11 cellular contexts compared by ENCODE assay signal in genomic region chr9:126482361-126483044, GRCh38.
DNase-seq lines count a peak whose midpoint lies in the region; ATAC-seq and TF ChIP-seq lines count a peak whose summit lies in the region.
"Had no signal": no experiment of that assay in that cellular context is flagged by ENCODE, and none has a peak within 500 bp of the region (broad histone marks: within the 10 kb centered on the region; RNA-seq: fewer than 3 reads in every experiment).

No MANE protein-coding gene starts in this region.

- no peak overlapping the region for H3K27ac Mint-ChIP-seq in GM23338

- H3K4me1 ChIP-seq in GM23338 (ENCODE audit: insufficient read depth) (no peaks in the 10 kb centered on the region), iPS-20b (ENCODE audit: insufficient read depth, low read length) (no peaks in the 10 kb centered on the region), gastrocnemius medialis (no peaks in the 10 kb centered on the region)
- H3K4me1 ChIP-seq: thyroid gland had no signal

- H3K9me2 ChIP-seq in GM23338 (ENCODE audit: insufficient read depth) = no peaks in the 10 kb centered on the region

- peak; percentile 82 for DNase-seq in GM23338 (ENCODE audit: low spot score)
- peak; percentile 80 for DNase-seq in cerebellum (ENCODE audit: low spot score)
- peak; percentile 38 to 52 for DNase-seq in gastrocnemius medialis
- DNase-seq in NCI-H69 (lab: John Stamatoyannopoulos, UW) = no peak
- no peak for DNase-seq in D341Med (ENCODE audit: low spot score)
- no peak for DNase-seq in DMS53 treated with DMSO at 0.1 percent for 48 hours (lab: John Stamatoyannopoulos, UW; ENCODE audit: unreplicated experiment)
- DNase-seq: DMS53, thyroid gland had no signal

- no peaks in the 10 kb centered on the region for H4K20me1 ChIP-seq in GM23338 (replicated peaks; ENCODE audit: insufficient read depth)

- no peaks in the 10 kb centered on the region for H3F3A ChIP-seq in GM23338 (replicated peaks; ENCODE audit: low read depth)

- H3K4me2 ChIP-seq in GM23338 = peak overlapping the region; percentile 74
- H3K4me2 ChIP-seq: KMS-11 had no signal

- ATAC-seq in GM23338 (peak; percentile 84), gastrocnemius medialis (peak; percentile 60 to 81), GM19023 (IDR thresholded peaks at IDR 0.05; ENCODE audit: unreplicated experiment) (no peak)

- H3K36me3 ChIP-seq in GM23338 (ENCODE audit: insufficient read depth) (no peaks in the 10 kb centered on the region), iPS-20b (ENCODE audit: insufficient read depth, low read depth, low read length) (no peaks in the 10 kb centered on the region), gastrocnemius medialis (no peaks in the 10 kb centered on the region)

- H3K9me3 ChIP-seq in iPS-20b (ENCODE audit: insufficient read depth, low read depth, low read length) (no peaks in the 10 kb centered on the region), gastrocnemius medialis (no peaks in the 10 kb centered on the region)
- H3K9me3 ChIP-seq: thyroid gland had no signal

- in situ Hi-C loops in gastrocnemius medialis (cut with MboI; ENCODE audit: low sequenced_read_pairs in 4 of 4) = loop anchor here in 3 of 4 donors (25.0 kb wide), 2 partner anchors 170 to 1070 kb away; no protein-coding TSS in a partner anchor

- H3K36me3 Mint-ChIP-seq in GM23338 (ENCODE audit: low read depth) = no peaks in the 10 kb centered on the region

- intact Hi-C loops in gastrocnemius medialis (cut with DNase I; ENCODE audit: low total_unique reads) = no loop called here

- H3K4me3 ChIP-seq in GM23338 = peak overlapping the region; percentile 50
- H3K4me3 ChIP-seq in iPS-20b (ENCODE audit: low read length) = peak overlapping the region; percentile 50; the same call in 1 of the 2 replicates
- H3K4me3 ChIP-seq in gastrocnemius medialis = peak overlapping the region in 1 of 4 donors; percentile 4
- H3K4me3 ChIP-seq: thyroid gland had no signal

- TF ChIP-seq CTCF in GM23338 (conservative IDR thresholded peaks at IDR 0.05; ENCODE audit: low read depth in 2 of 2) = peak; percentile 38 to 56; a peak in 3 of 4 replicates
- TF ChIP-seq CTCF in gastrocnemius medialis (IDR thresholded peaks at IDR 0.05 in 4 of 5, conservative IDR thresholded peaks at IDR 0.05 in 1 of 5) = peak in 1 of 5 experiments; percentile 15

- peaks cover 3% of the 10 kb centered on the region; the same call in 1 of the 3 replicates for H3K4me1 Mint-ChIP-seq in GM23338

- no peak overlapping the region for H3K9ac ChIP-seq in iPS-20b (ENCODE audit: low read depth, low read length)
- H3K9ac ChIP-seq: KMS-11 had no signal

- peak overlapping the region; percentile 71 for H3K4me3 Mint-ChIP-seq in GM23338

- H3K27ac ChIP-seq in GM23338 (ENCODE audit: low read depth) (no peak overlapping the region), iPS-20b (ENCODE audit: low read length) (no peak overlapping the region), gastrocnemius medialis (peak overlapping the region in 3 of 4 donors; percentile 22 to 61 (median 29))
- H3K27ac ChIP-seq: KMS-11, thyroid gland had no signal

- no peaks in the 10 kb centered on the region for H3K9me3 Mint-ChIP-seq in GM23338

- peaks cover 12% of the 10 kb centered on the region for H3K27me3 Mint-ChIP-seq in GM23338 (ENCODE audit: insufficient read depth, low read depth, poor library complexity)

- no peak for TF ChIP-seq POLR2A in gastrocnemius medialis (IDR thresholded peaks at IDR 0.05)

- H3K27me3 ChIP-seq in GM23338 (ENCODE audit: insufficient read depth) (no peaks in the 10 kb centered on the region), iPS-20b (ENCODE audit: insufficient read depth, low read length) (no peaks in the 10 kb centered on the region), gastrocnemius medialis (no peaks in the 10 kb centered on the region)
- H3K27me3 ChIP-seq: thyroid gland had no signal

- H3K79me2 ChIP-seq in GM23338 (replicated peaks; ENCODE audit: insufficient read depth) = no peaks in the 10 kb centered on the region

- H2AFZ ChIP-seq in GM23338 = peak overlapping the region; percentile 83

TF ChIP-seq in GM23338, 12 proteins besides CTCF, POLR2A, EP300 and RAD21 (continues in another document):
- TF ChIP-seq ZNF114 (CRISPR knock-in tag; IDR thresholded peaks at IDR 0.05) = no peak
- TF ChIP-seq EZH2phosphoT487 (IDR thresholded peaks at IDR 0.05; ENCODE audit: unreplicated experiment) = no peak
- TF ChIP-seq ZNF331 (CRISPR knock-in tag; IDR thresholded peaks at IDR 0.05; ENCODE audit: low read depth) = no peak
- TF ChIP-seq EZH2 (IDR thresholded peaks at IDR 0.05; ENCODE audit: low read depth, unreplicated experiment) = no peak
- TF ChIP-seq, protein P1, sequence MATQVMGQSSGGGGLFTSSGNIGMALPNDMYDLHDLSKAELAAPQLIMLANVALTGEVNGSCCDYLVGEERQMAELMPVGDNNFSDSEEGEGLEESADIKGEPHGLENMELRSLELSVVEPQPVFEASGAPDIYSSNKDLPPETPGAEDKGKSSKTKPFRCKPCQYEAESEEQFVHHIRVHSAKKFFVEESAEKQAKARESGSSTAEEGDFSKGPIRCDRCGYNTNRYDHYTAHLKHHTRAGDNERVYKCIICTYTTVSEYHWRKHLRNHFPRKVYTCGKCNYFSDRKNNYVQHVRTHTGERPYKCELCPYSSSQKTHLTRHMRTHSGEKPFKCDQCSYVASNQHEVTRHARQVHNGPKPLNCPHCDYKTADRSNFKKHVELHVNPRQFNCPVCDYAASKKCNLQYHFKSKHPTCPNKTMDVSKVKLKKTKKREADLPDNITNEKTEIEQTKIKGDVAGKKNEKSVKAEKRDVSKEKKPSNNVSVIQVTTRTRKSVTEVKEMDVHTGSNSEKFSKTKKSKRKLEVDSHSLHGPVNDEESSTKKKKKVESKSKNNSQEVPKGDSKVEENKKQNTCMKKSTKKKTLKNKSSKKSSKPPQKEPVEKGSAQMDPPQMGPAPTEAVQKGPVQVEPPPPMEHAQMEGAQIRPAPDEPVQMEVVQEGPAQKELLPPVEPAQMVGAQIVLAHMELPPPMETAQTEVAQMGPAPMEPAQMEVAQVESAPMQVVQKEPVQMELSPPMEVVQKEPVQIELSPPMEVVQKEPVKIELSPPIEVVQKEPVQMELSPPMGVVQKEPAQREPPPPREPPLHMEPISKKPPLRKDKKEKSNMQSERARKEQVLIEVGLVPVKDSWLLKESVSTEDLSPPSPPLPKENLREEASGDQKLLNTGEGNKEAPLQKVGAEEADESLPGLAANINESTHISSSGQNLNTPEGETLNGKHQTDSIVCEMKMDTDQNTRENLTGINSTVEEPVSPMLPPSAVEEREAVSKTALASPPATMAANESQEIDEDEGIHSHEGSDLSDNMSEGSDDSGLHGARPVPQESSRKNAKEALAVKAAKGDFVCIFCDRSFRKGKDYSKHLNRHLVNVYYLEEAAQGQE (IDR thresholded peaks at IDR 0.05; ENCODE audit: unreplicated experiment) = no peak
- TF ChIP-seq ETS1 (IDR thresholded peaks at IDR 0.05) = no peak

Comparison
In these comparisons a context has a peak if more than half of its experiments do, and no peak if none do; other contexts are left out.
1. DNase-seq: peak in GM23338 (single experiment), cerebellum (single experiment) and gastrocnemius medialis (2 of 2); none in NCI-H69 (single experiment), D341Med (single experiment) and DMS53 treated with DMSO at 0.1 percent for 48 hours (single experiment).
2. H3K27ac ChIP-seq: peak in gastrocnemius medialis (3 of 4); none in GM23338 (single experiment) and iPS-20b (single experiment).